Comparison of ENCODE assay signal across 8 cellular contexts in genomic region chr5:137753986-137754235, GRCh38. TPM values are rescaled to one million over a fixed set of nuclear protein-coding genes. Genes with fewer than 3 reads are reported as not detected.
DNase-seq lines count a peak whose midpoint lies in the region; ATAC-seq and TF ChIP-seq lines count a peak whose summit lies in the region.

No MANE protein-coding gene starts in this region.

- ATAC-seq in GM18498 (IDR thresholded peaks at IDR 0.05; ENCODE audit: unreplicated experiment) (peak; percentile 16), PC-3 (no peak; the same call in 1 of the 2 replicates)

- peaks cover 18% of the 10 kb centered on the region for H3K4me1 ChIP-seq in PC-3 (ENCODE audit: insufficient read depth, low read length)

- TF ChIP-seq CTCF in PC-3 (conservative IDR thresholded peaks at IDR 0.05; ENCODE audit: low read depth, low read length) = no peak
- no peak for TF ChIP-seq CTCF in osteocyte (IDR thresholded peaks at IDR 0.05)

- intact Hi-C loops in PC-3 (cut with micrococcal nuclease) = no loop called here

- peak overlapping the region; percentile 99 for H3K9ac ChIP-seq in PC-3 (ENCODE audit: low read length)

- peak overlapping the region; percentile 99 for H3K4me3 Mint-ChIP-seq in osteocyte (ENCODE audit: unreplicated experiment)

- H4K20me1 ChIP-seq in PC-3 (ENCODE audit: low read length) = peaks cover 42% of the 10 kb centered on the region

- peaks cover 11% of the 10 kb centered on the region for H3K36me3 ChIP-seq in PC-3 (ENCODE audit: low read depth, low read length)

- peak overlapping the region; percentile 100 for H3K27ac Mint-ChIP-seq in osteocyte (ENCODE audit: unreplicated experiment)

- H3F3A ChIP-seq in PC-3 (ENCODE audit: low read length, unreplicated experiment) = no peaks in the 10 kb centered on the region

- BruUV-seq in PC-3 (replicated peaks; lab: Mats Ljungman, UMichigan) = no TSS peak

- no peaks in the 10 kb centered on the region for H3K9me3 Mint-ChIP-seq in osteocyte (ENCODE audit: unreplicated experiment)

- H3K27me3 ChIP-seq in PC-3 (ENCODE audit: low read length) = no peaks in the 10 kb centered on the region

- peaks cover 53% of the 10 kb centered on the region for H3K79me2 ChIP-seq in PC-3 (ENCODE audit: low read length)

- CTCF ChIA-PET in PC-3 (lab: Charles Lee) = no interaction called here

- POLR2A ChIA-PET in PC-3 (lab: Charles Lee; ENCODE audit: unreplicated experiment) = interaction anchor here (0.6 kb wide), 1 partner anchor 1508 kb away, joined by 4 read pairs; no protein-coding TSS in a partner anchor

- peaks cover 25% of the 10 kb centered on the region for H3K27me3 Mint-ChIP-seq in osteocyte (ENCODE audit: unreplicated experiment)

- DNase-seq in HCEC 1CT (peak; percentile 43), PC-3 (no peak), erythroblast (lab: John Stamatoyannopoulos, UW) (peak; percentile 92 to 96), osteocyte (ENCODE audit: extremely low spot score, unreplicated experiment) (peak; percentile 88), pons (ENCODE audit: low spot score) (no peak), islet precursor cell (no peak)
- DNase-seq in effector CD4-positive, alpha-beta T cell = no peak

- H3K4me3 ChIP-seq in PC-3 (ENCODE audit: low read length) = peak overlapping the region; percentile 79

- no peaks in the 10 kb centered on the region for H3K9me3 ChIP-seq in PC-3 (ENCODE audit: low read length)

- H3K4me2 ChIP-seq in PC-3 (ENCODE audit: low read length) = peak overlapping the region; percentile 98

- no peak overlapping the region; the same call in 1 of the 2 replicates for H2AFZ ChIP-seq in PC-3 (ENCODE audit: low read length)

- peaks cover 22% of the 10 kb centered on the region for H3K4me1 Mint-ChIP-seq in osteocyte (ENCODE audit: unreplicated experiment)

- TF ChIP-seq POLR2A in erythroblast (IDR thresholded peaks at IDR 0.05; ENCODE audit: low read length) = no peak

- peak overlapping the region; percentile 90 for H3K27ac ChIP-seq in PC-3 (ENCODE audit: low read length)

- H3K36me3 Mint-ChIP-seq in osteocyte (ENCODE audit: unreplicated experiment) = peaks cover 15% of the 10 kb centered on the region

- no peaks in the 10 kb centered on the region for H3K9me2 ChIP-seq in PC-3 (replicated peaks; ENCODE audit: low read length)

RNA-seq across cellular contexts. Expression of gene HNRNPA0, which starts 0.3 kb away (rescaled TPM):
- 13.0 and 14.9 TPM in 2 replicates for total RNA-seq in PC-3 (2014; rRNA removed)
- 43.3 TPM in 2 replicates for total RNA-seq in osteocyte

RNA-seq across cellular contexts. Expression of gene KLHL3, which starts 18.0 kb away (rescaled TPM):
- 2.9 and 4.0 TPM in 2 replicates for total RNA-seq in PC-3 (2014; rRNA removed)
- total RNA-seq in osteocyte = 2.2 and 3.1 TPM in 2 replicates

Comparison
In these comparisons a context has a peak if more than half of its experiments do, and no peak if none do; other contexts are left out.
1. DNase-seq: peak in HCEC 1CT (single experiment), erythroblast (2 of 2) and osteocyte (single experiment); none in PC-3 (single experiment), pons (single experiment), islet precursor cell (single experiment) and effector CD4-positive, alpha-beta T cell (single experiment).